ENCODE assay signal across 19 cellular contexts in the genomic region with DNA sequence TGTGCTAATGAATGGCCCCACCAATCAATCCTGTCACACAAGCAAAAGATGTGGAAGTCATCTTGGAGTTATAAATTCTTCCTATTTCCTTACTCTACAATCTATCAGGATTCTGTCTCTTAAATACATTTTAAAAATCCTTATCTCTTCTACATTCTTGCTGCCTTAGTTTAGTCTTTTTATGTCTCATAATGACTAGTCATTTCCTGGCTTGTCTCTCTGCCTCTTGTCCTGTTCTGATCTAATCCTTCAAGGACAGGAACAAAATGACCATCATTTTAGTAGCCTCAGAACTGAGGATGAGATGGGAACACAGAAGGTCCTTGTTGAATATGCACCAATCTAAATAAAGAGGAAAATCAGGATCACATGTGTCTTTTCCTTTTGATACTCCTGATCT. TPM values are rescaled to one million over a fixed set of nuclear protein-coding genes. Genes with fewer than 3 reads are reported as not detected.
DNase-seq lines count a peak whose midpoint lies in the region; ATAC-seq and TF ChIP-seq lines count a peak whose summit lies in the region.
"Had no signal": no experiment of that assay in that cellular context is flagged by ENCODE, and none has a peak within 500 bp of the region (broad histone marks: within the 10 kb centered on the region; RNA-seq: fewer than 3 reads in every experiment).

No MANE protein-coding gene starts in this region.

- H3K27me3 Mint-ChIP-seq in CD14-positive monocyte (ENCODE audit: low read depth in 3 of 3), result peaks cover 0 to 3% (median 0%) of the 10 kb centered on the region in 3 donors
- H3K27me3 Mint-ChIP-seq: activated naive CD4-positive, alpha-beta T cell treated with anti-CD3 and anti-CD28 coated beads, Interleukin-2, amount 10 ng/mL, durations not matched to agents 7 days and 5 days; CD4-positive, alpha-beta memory T cell had no signal

- TF ChIP-seq RAD21 in IMR-90 (IDR thresholded peaks at IDR 0.05; ENCODE audit: low read length), result no peak

- TF ChIP-seq CTCF in IMR-90 (conservative IDR thresholded peaks at IDR 0.05; ENCODE audit: low read depth, low read length) (no peak), astrocyte of the spinal cord (IDR thresholded peaks at IDR 0.05; ENCODE audit: low read depth, low read length) (no peak), right atrium auricular region (IDR thresholded peaks at IDR 0.05) (no peak), CD14-positive monocyte (IDR thresholded peaks at IDR 0.05) (no peak)

- H3K9me3 Mint-ChIP-seq in CD14-positive monocyte, result peaks cover 0 to 8% (median 5%) of the 10 kb centered on the region in 7 donors
- H3K9me3 Mint-ChIP-seq: activated naive CD4-positive, alpha-beta T cell treated with anti-CD3 and anti-CD28 coated beads, Interleukin-2, amount 10 ng/mL, durations not matched to agents 7 days and 5 days; neural progenitor cell had no signal

- H2BK20ac ChIP-seq in IMR-90 (ENCODE audit: low read depth, low read length), result 0 out of 2 replicates have a peak overlapping the region, but pooled peaks have one; percentile 1

- H3K14ac ChIP-seq in IMR-90 (replicated peaks; ENCODE audit: low read depth, low read length), result no peak overlapping the region; the same call in 1 of the 2 replicates

- no peaks in the 10 kb centered on the region for H3K4me1 Mint-ChIP-seq in CD14-positive monocyte
- H3K4me1 Mint-ChIP-seq: activated naive CD4-positive, alpha-beta T cell treated with anti-CD3 and anti-CD28 coated beads, Interleukin-2, amount 10 ng/mL, durations not matched to agents 7 days and 5 days; CD4-positive, alpha-beta memory T cell; neural progenitor cell had no signal

- no peak overlapping the region for H2AFZ ChIP-seq in IMR-90 (replicated peaks; ENCODE audit: low read length, poor library complexity)
- H2AFZ ChIP-seq: neural progenitor cell had no signal

- no peaks in the 10 kb centered on the region; the same call in none of the 2 replicates for H3K9me1 ChIP-seq in IMR-90 (ENCODE audit: insufficient read depth, low read length)

- H4K5ac ChIP-seq in IMR-90 (ENCODE audit: low read depth, low read length), result no peak overlapping the region

- no peak for TF ChIP-seq POLR2A in IMR-90 (IDR thresholded peaks at IDR 0.05; ENCODE audit: low read depth, low read length)

- H3K4me1 ChIP-seq in IMR-90 (ENCODE audit: control insufficient read depth, insufficient read depth, low read length), result peaks cover 2% of the 10 kb centered on the region; the same call in 1 of the 2 replicates
- H3K4me1 ChIP-seq in right atrium auricular region, result no peaks in the 10 kb centered on the region
- H3K4me1 ChIP-seq: breast epithelium, neural progenitor cell, SJCRH30 had no signal

- H3K27ac Mint-ChIP-seq in CD14-positive monocyte, result no peak overlapping the region
- H3K27ac Mint-ChIP-seq: activated naive CD4-positive, alpha-beta T cell treated with anti-CD3 and anti-CD28 coated beads, Interleukin-2, amount 10 ng/mL, durations not matched to agents 7 days and 5 days; CD4-positive, alpha-beta memory T cell; neural progenitor cell had no signal

- H3K18ac ChIP-seq in IMR-90 (ENCODE audit: low read depth, low read length), result no peak overlapping the region; the same call in 1 of the 2 replicates

- H2BK120ac ChIP-seq in IMR-90 (ENCODE audit: low read depth, low read length), result peak overlapping the region; percentile 44; the same call in 1 of the 2 replicates

- in situ Hi-C loops in IMR-90 (cut with MboI; ENCODE audit: low sequenced_read_pairs), result no loop called here
- in situ Hi-C loops in astrocyte of the spinal cord (cut with HindIII; ENCODE audit: low sequenced_read_pairs), result no loop called here

- no peak overlapping the region for H2AK9ac ChIP-seq in IMR-90 (replicated peaks; ENCODE audit: low read depth, low read length, poor library complexity)

- POLR2A ChIA-PET in IMR-90 (lab: Charles Lee; ENCODE audit: unreplicated experiment), result no interaction called here

- H3K4ac ChIP-seq in IMR-90 (ENCODE audit: low read depth, low read length), result no peak overlapping the region

- CTCF ChIA-PET in IMR-90 (lab: Yijun Ruan, JAX), result no interaction called here

- H3K36me3 ChIP-seq in IMR-90 (ENCODE audit: control insufficient read depth, insufficient read depth, low read length) (no peaks in the 10 kb centered on the region), right atrium auricular region (no peaks in the 10 kb centered on the region)
- H3K36me3 ChIP-seq: breast epithelium, neural progenitor cell, SJCRH30 had no signal

- H3K4me3 Mint-ChIP-seq in CD14-positive monocyte, result no peak overlapping the region
- H3K4me3 Mint-ChIP-seq: activated naive CD4-positive, alpha-beta T cell treated with anti-CD3 and anti-CD28 coated beads, Interleukin-2, amount 10 ng/mL, durations not matched to agents 7 days and 5 days; activated T-cell treated with anti-CD3 and anti-CD28 coated beads, Interleukin-2, amount 50 U/mL, for 4 hours; CD4-positive, alpha-beta memory T cell; neural progenitor cell had no signal

- H3K4me3 ChIP-seq in IMR-90 (ENCODE audit: insufficient read depth, low read depth, low read length), result no peak overlapping the region
- no peak overlapping the region for H3K4me3 ChIP-seq in astrocyte of the spinal cord (ENCODE audit: low read depth, low read length)
- H3K4me3 ChIP-seq in right atrium auricular region, result no peak overlapping the region
- H3K4me3 ChIP-seq: breast epithelium, neural progenitor cell, SJCRH30 had no signal

- intact Hi-C loops in IMR-90 (cut with micrococcal nuclease), result no loop called here
- intact Hi-C loops in CD14-positive monocyte (cut with micrococcal nuclease), result no loop called here

- H3K56ac ChIP-seq in IMR-90 (ENCODE audit: extremely low read depth, insufficient read depth, low read length), result no peak overlapping the region

- H3K27me3 ChIP-seq in IMR-90 (ENCODE audit: control insufficient read depth, insufficient read depth, low read length), result no peaks in the 10 kb centered on the region
- H3K27me3 ChIP-seq in right atrium auricular region, result no peaks in the 10 kb centered on the region
- H3K27me3 ChIP-seq: breast epithelium, neural progenitor cell, SJCRH30 had no signal

- H3K9me3 ChIP-seq in IMR-90 (ENCODE audit: control insufficient read depth, insufficient read depth, low read length), result no peaks in the 10 kb centered on the region
- H3K9me3 ChIP-seq in right atrium auricular region, result no peaks in the 10 kb centered on the region
- H3K9me3 ChIP-seq: breast epithelium, SJCRH30 had no signal

- no peak overlapping the region for H2AK5ac ChIP-seq in IMR-90 (ENCODE audit: low read depth, low read length)

- no peak overlapping the region for H3K23ac ChIP-seq in IMR-90 (ENCODE audit: low read depth, low read length)

- H3K4me2 ChIP-seq in IMR-90 (ENCODE audit: low read depth, low read length), result no peak overlapping the region; the same call in 1 of the 2 replicates
- H3K4me2 ChIP-seq: neural progenitor cell had no signal

- peak overlapping the region; percentile 42 for H2BK5ac ChIP-seq in IMR-90 (ENCODE audit: low read depth, low read length, poor library complexity, severe bottlenecking)

- no peak overlapping the region for H4K8ac ChIP-seq in IMR-90 (ENCODE audit: low read depth in 2 of 2, low read length in 2 of 2)

- H3K27ac ChIP-seq in IMR-90 (ENCODE audit: insufficient read depth, low read length) (no peak overlapping the region), right atrium auricular region (no peak overlapping the region)
- H3K27ac ChIP-seq: breast epithelium, neural progenitor cell, SJCRH30 had no signal

- H2BK15ac ChIP-seq in IMR-90 (ENCODE audit: low read depth, low read length), result 0 out of 3 replicates have a peak overlapping the region, but pooled peaks have one; percentile 4

- no peaks in the 10 kb centered on the region; a peak in 1 of 4 replicates for H3K79me1 ChIP-seq in IMR-90 (ENCODE audit: low read depth in 1 of 2, low read length in 2 of 2)

- BruUV-seq in IMR-90 (replicated peaks; lab: Mats Ljungman, UMichigan), result no TSS peak

- no peaks in the 10 kb centered on the region for H4K20me1 ChIP-seq in IMR-90 (ENCODE audit: insufficient read depth, low read length)

- H4K91ac ChIP-seq in IMR-90 (ENCODE audit: insufficient read depth, low read depth, low read length), result no peak overlapping the region

- peak; percentile 34 for DNase-seq in AG20443 (ENCODE audit: low spot score)
- DNase-seq in IMR-90, result peak; percentile 78
- peak; percentile 43 for DNase-seq in astrocyte of the spinal cord (ENCODE audit: low read depth, low spot score)
- peak; percentile 73 for DNase-seq in iris pigment epithelial cell (ENCODE audit: low read depth)
- DNase-seq in NCI-H2107 treated with DMSO at 0.1 percent for 48 hours (lab: John Stamatoyannopoulos, UW; ENCODE audit: unreplicated experiment), result no peak
- DNase-seq in central memory CD4-positive, alpha-beta T cell, result no peak
- no peak for DNase-seq in right atrium auricular region (ENCODE audit: low spot score)
- no peak for DNase-seq in CD14-positive monocyte (ENCODE audit: low spot score)
- DNase-seq: activated naive CD4-positive, alpha-beta T cell treated with anti-CD3 and anti-CD28 coated beads, Interleukin-2, amount 10 ng/mL, durations not matched to agents 7 days and 5 days; activated T-cell treated with anti-CD3 and anti-CD28 coated beads, Interleukin-2, amount 50 U/mL, for 4 hours; CD4-positive, alpha-beta memory T cell; head of caudate nucleus; NCI-H1105 treated with DMSO at 0.1 percent for 48 hours; NCI-H2107; SJCRH30; stimulated activated CD4-positive, alpha-beta T cell treated with anti-CD3 and anti-CD28 coated beads, Interleukin-12 subunit alpha, Interleukin-12 subunit beta, amount 100 ng/mL, for 4 hours had no signal

- dilution Hi-C loops in IMR-90 (cut with HindIII; ENCODE audit: low sequenced_read_pairs, unreplicated experiment), result no loop called here

- ATAC-seq in IMR-90 (ENCODE audit: low read depth), result peak; percentile 83
- ATAC-seq: activated T-cell treated with anti-CD3 and anti-CD28 coated beads, Interleukin-2, amount 50 U/mL, for 4 hours; esophagus mucosa had no signal

- H3K36me3 Mint-ChIP-seq in CD14-positive monocyte, result no peaks in the 10 kb centered on the region
- H3K36me3 Mint-ChIP-seq: activated naive CD4-positive, alpha-beta T cell treated with anti-CD3 and anti-CD28 coated beads, Interleukin-2, amount 10 ng/mL, durations not matched to agents 7 days and 5 days; CD4-positive, alpha-beta memory T cell; neural progenitor cell had no signal

- H3K9ac ChIP-seq in IMR-90 (ENCODE audit: low read depth, low read length), result no peak overlapping the region
- H3K9ac ChIP-seq: neural progenitor cell had no signal

TF ChIP-seq in IMR-90, 13 proteins besides CTCF, POLR2A, EP300 and RAD21 (continues in another document):
- no peak for TF ChIP-seq MAFK (IDR thresholded peaks at IDR 0.05; ENCODE audit: low read depth, low read length)
- peak; percentile 79 for TF ChIP-seq NFE2L2 (IDR thresholded peaks at IDR 0.05; ENCODE audit: low read depth, low read length)
- TF ChIP-seq CHD1 (IDR thresholded peaks at IDR 0.05; ENCODE audit: low read depth, low read length), result no peak
- TF ChIP-seq BHLHE40 (IDR thresholded peaks at IDR 0.05; ENCODE audit: low read depth, low read length), result no peak
- no peak for TF ChIP-seq RCOR1 (IDR thresholded peaks at IDR 0.05; ENCODE audit: insufficient replicate concordance, low read length)

RNA-seq across cellular contexts. Expression of gene LIN7C, which starts 56.6 kb away (rescaled TPM):
- total RNA-seq in IMR-90 (2012; rRNA removed) (25.5 and 58.3 TPM in 2 replicates), right atrium auricular region (10 to 100 TPM; 18.8 to 23.7 TPM)
- polyA plus RNA-seq in IMR-90 (2012; rRNA removed) (7.4 and 12.2 TPM in 2 replicates), CD14-positive monocyte (10 to 100 TPM; 18.9 to 24.0 TPM)
- 2.7 and 4.2 TPM in 2 replicates for polyA plus RNA-seq in IMR-90 (2012; cell fraction: cytosol; rRNA removed)
- 2.0 and 6.9 TPM in 2 replicates for polyA plus RNA-seq in IMR-90 (2012; cell fraction: nucleus; rRNA removed; ENCODE audit: low replicate concordance)

Comparison
In these comparisons a context has a peak if more than half of its experiments do, and no peak if none do; other contexts are left out.
1. DNase-seq: peak in AG20443 (single experiment), IMR-90 (single experiment), astrocyte of the spinal cord (single experiment) and iris pigment epithelial cell (single experiment); none in NCI-H2107 treated with DMSO at 0.1 percent for 48 hours (single experiment), central memory CD4-positive, alpha-beta T cell (single experiment), right atrium auricular region (single experiment) and CD14-positive monocyte (single experiment).